ENCODE assay signal across 1 cellular context in genomic region chr16:8958344-8958808, GRCh38.
TF ChIP-seq lines count a peak whose summit lies in the region.

No MANE protein-coding gene starts in this region.

TF ChIP-seq in HepG2, 621 proteins besides CTCF, POLR2A, EP300 and RAD21 (continued from another document and continues in another):
- TF ChIP-seq, protein P1, sequence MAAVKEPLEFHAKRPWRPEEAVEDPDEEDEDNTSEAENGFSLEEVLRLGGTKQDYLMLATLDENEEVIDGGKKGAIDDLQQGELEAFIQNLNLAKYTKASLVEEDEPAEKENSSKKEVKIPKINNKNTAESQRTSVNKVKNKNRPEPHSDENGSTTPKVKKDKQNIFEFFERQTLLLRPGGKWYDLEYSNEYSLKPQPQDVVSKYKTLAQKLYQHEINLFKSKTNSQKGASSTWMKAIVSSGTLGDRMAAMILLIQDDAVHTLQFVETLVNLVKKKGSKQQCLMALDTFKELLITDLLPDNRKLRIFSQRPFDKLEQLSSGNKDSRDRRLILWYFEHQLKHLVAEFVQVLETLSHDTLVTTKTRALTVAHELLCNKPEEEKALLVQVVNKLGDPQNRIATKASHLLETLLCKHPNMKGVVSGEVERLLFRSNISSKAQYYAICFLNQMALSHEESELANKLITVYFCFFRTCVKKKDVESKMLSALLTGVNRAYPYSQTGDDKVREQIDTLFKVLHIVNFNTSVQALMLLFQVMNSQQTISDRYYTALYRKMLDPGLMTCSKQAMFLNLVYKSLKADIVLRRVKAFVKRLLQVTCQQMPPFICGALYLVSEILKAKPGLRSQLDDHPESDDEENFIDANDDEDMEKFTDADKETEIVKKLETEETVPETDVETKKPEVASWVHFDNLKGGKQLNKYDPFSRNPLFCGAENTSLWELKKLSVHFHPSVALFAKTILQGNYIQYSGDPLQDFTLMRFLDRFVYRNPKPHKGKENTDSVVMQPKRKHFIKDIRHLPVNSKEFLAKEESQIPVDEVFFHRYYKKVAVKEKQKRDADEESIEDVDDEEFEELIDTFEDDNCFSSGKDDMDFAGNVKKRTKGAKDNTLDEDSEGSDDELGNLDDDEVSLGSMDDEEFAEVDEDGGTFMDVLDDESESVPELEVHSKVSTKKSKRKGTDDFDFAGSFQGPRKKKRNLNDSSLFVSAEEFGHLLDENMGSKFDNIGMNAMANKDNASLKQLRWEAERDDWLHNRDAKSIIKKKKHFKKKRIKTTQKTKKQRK (IDR thresholded peaks at IDR 0.05; ENCODE audit: low read length), result no peak
- TF ChIP-seq SRF (IDR thresholded peaks at IDR 0.05; ENCODE audit: low read depth, low read length) (no peak), ZMAT3 (CRISPR knock-in tag; conservative IDR thresholded peaks at IDR 0.05) (no peak), SPEN (CRISPR knock-in tag; IDR thresholded peaks at IDR 0.05; ENCODE audit: low read depth) (no peak), ZNF777 (CRISPR knock-in tag; IDR thresholded peaks at IDR 0.05) (no peak), WIZ (CRISPR knock-in tag; IDR thresholded peaks at IDR 0.05) (no peak), CBX2 (IDR thresholded peaks at IDR 0.05; ENCODE audit: low read depth, low read length) (no peak), CBX2 (CRISPR knock-in tag; IDR thresholded peaks at IDR 0.05; ENCODE audit: low read depth) (no peak), MYC (CRISPR knock-in tag; IDR thresholded peaks at IDR 0.05; ENCODE audit: borderline replicate concordance) (0 out of 2 replicates have a peak, but pooled peaks have one; percentile 44), ZNF318 (CRISPR knock-in tag; IDR thresholded peaks at IDR 0.05) (0 out of 2 replicates have a peak, but pooled peaks have one; percentile 33), ZNF136 (CRISPR knock-in tag; IDR thresholded peaks at IDR 0.05; ENCODE audit: low read depth) (no peak), ZNF510 (CRISPR knock-in tag; IDR thresholded peaks at IDR 0.05; ENCODE audit: low read depth) (0 out of 2 replicates have a peak, but pooled peaks have one; percentile 63), ZNF678 (CRISPR knock-in tag; IDR thresholded peaks at IDR 0.05) (peak; percentile 85; the same call in 1 of the 2 replicates), SSRP1 (CRISPR knock-in tag; IDR thresholded peaks at IDR 0.05) (no peak), ZNF3 (CRISPR knock-in tag; IDR thresholded peaks at IDR 0.05) (no peak), PHF20 (CRISPR knock-in tag; IDR thresholded peaks at IDR 0.05) (no peak), CENPT (CRISPR knock-in tag; IDR thresholded peaks at IDR 0.05; ENCODE audit: low read depth) (no peak), YEATS4 (CRISPR knock-in tag; IDR thresholded peaks at IDR 0.05; ENCODE audit: borderline replicate concordance) (no peak), FUBP1 (CRISPR knock-in tag; IDR thresholded peaks at IDR 0.05; ENCODE audit: borderline replicate concordance) (no peak), JDP2 (CRISPR knock-in tag; IDR thresholded peaks at IDR 0.05; ENCODE audit: borderline replicate concordance) (no peak), ZNF326 (CRISPR knock-in tag; IDR thresholded peaks at IDR 0.05; ENCODE audit: borderline replicate concordance) (peak; percentile 63; the same call in 1 of the 2 replicates), AGO1 (IDR thresholded peaks at IDR 0.05; ENCODE audit: low read depth, low read length, poor library complexity, severe bottlenecking) (no peak), NBN (conservative IDR thresholded peaks at IDR 0.05) (no peak), GPBP1L1 (CRISPR knock-in tag; IDR thresholded peaks at IDR 0.05) (no peak), KDM3A (CRISPR knock-in tag; IDR thresholded peaks at IDR 0.05; ENCODE audit: low read depth) (no peak), NR2C2 (CRISPR knock-in tag; IDR thresholded peaks at IDR 0.05; ENCODE audit: borderline replicate concordance) (no peak; the same call in 1 of the 2 replicates), RARA (CRISPR knock-in tag; IDR thresholded peaks at IDR 0.05) (0 out of 2 replicates have a peak, but pooled peaks have one; percentile 18), HNRNPLL (IDR thresholded peaks at IDR 0.05; ENCODE audit: low read depth, low read length, poor library complexity, severe bottlenecking) (no peak), SCMH1 (CRISPR knock-in tag; IDR thresholded peaks at IDR 0.05; ENCODE audit: borderline replicate concordance) (no peak), ERF (CRISPR knock-in tag; IDR thresholded peaks at IDR 0.05) (no peak), ZBTB44 (CRISPR knock-in tag; IDR thresholded peaks at IDR 0.05) (no peak), CC2D1A (CRISPR knock-in tag; IDR thresholded peaks at IDR 0.05) (no peak), JUNB (CRISPR knock-in tag; IDR thresholded peaks at IDR 0.05; ENCODE audit: borderline replicate concordance) (no peak), ZNF841 (CRISPR knock-in tag; IDR thresholded peaks at IDR 0.05; ENCODE audit: borderline replicate concordance) (no peak), ZBTB3 (CRISPR knock-in tag; IDR thresholded peaks at IDR 0.05; ENCODE audit: borderline replicate concordance, low read depth) (no peak), CEBPB (IDR thresholded peaks at IDR 0.05; ENCODE audit: borderline replicate concordance, low read depth, low read length) (no peak), ZNF891 (CRISPR knock-in tag; IDR thresholded peaks at IDR 0.05) (peak; percentile 67; the same call in 1 of the 2 replicates), GLI4 (CRISPR knock-in tag; IDR thresholded peaks at IDR 0.05; ENCODE audit: borderline replicate concordance) (no peak), ZNF749 (CRISPR knock-in tag; IDR thresholded peaks at IDR 0.05; ENCODE audit: borderline replicate concordance) (no peak), GZF1 (CRISPR knock-in tag; IDR thresholded peaks at IDR 0.05) (no peak)
- TF ChIP-seq, protein P2, sequence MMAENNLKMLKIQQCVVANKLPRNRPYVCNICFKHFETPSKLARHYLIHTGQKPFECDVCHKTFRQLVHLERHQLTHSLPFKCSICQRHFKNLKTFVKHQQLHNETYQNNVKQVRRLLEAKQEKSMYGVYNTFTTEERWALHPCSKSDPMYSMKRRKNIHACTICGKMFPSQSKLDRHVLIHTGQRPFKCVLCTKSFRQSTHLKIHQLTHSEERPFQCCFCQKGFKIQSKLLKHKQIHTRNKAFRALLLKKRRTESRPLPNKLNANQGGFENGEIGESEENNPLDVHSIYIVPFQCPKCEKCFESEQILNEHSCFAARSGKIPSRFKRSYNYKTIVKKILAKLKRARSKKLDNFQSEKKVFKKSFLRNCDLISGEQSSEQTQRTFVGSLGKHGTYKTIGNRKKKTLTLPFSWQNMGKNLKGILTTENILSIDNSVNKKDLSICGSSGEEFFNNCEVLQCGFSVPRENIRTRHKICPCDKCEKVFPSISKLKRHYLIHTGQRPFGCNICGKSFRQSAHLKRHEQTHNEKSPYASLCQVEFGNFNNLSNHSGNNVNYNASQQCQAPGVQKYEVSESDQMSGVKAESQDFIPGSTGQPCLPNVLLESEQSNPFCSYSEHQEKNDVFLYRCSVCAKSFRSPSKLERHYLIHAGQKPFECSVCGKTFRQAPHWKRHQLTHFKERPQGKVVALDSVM (CRISPR knock-in tag; IDR thresholded peaks at IDR 0.05), result no peak
- TF ChIP-seq, protein P3, sequence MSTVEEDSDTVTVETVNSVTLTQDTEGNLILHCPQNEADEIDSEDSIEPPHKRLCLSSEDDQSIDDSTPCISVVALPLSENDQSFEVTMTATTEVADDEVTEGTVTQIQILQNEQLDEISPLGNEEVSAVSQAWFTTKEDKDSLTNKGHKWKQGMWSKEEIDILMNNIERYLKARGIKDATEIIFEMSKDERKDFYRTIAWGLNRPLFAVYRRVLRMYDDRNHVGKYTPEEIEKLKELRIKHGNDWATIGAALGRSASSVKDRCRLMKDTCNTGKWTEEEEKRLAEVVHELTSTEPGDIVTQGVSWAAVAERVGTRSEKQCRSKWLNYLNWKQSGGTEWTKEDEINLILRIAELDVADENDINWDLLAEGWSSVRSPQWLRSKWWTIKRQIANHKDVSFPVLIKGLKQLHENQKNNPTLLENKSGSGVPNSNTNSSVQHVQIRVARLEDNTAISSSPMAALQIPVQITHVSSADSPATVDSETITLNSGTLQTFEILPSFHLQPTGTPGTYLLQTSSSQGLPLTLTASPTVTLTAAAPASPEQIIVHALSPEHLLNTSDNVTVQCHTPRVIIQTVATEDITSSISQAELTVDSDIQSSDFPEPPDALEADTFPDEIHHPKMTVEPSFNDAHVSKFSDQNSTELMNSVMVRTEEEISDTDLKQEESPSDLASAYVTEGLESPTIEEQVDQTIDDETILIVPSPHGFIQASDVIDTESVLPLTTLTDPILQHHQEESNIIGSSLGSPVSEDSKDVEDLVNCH (CRISPR knock-in tag; IDR thresholded peaks at IDR 0.05), result no peak
- TF ChIP-seq, protein P4, sequence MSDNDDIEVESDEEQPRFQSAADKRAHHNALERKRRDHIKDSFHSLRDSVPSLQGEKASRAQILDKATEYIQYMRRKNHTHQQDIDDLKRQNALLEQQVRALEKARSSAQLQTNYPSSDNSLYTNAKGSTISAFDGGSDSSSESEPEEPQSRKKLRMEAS (IDR thresholded peaks at IDR 0.05), result no peak
